In the genomic region with DNA sequence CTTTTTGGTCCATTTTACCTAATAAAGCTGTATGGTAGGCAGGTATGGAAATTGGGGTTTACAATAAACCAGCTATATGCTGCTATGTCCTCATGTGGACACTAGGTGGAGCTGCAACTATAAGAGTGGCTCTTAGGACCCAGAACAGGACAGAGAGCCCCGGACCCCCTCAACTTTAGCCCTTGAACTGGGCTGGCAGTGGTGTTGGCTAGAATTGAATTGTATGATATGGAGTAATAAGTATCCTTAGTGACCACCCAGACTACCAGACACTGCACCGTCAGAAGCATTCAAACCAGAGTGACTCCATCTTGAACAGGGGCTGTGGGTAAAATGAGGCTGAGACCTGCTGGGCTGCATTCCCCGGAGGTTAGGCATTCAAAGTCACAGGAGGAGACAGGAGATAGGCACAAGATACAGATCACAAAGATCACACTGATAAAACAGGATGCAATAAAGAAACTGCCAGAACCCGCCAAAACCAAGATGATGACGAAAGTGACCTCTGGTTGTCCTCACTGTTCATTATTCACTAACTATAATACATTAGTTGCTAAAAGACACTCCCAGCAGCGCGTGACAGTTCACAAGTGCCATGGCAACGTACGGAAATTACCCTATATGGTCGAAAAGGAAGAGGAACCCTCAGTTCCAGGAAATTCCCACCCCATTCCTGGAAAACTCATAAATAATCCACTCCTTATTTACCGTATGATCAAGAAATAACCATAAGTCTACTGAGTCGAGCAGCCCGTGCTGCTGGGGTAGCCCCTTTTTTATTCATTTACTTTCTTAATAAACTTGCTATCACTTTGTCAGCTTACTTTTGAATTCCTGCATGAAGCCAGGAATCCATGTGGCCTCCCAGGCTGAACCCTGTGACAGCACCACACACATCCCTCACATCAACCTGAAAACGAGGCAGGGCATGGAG, we compare ENCODE assay signal across 1 cellular context.
A peak's percentile ranks its signal among the peaks of the same experiment; 100 is the strongest.
TF ChIP-seq lines count a peak whose summit lies in the region.

No MANE protein-coding gene starts in this region.

TF ChIP-seq in K562, 482 proteins besides CTCF, POLR2A, EP300 and RAD21 (continued from another document and continues in another):
- TF ChIP-seq GABPA (tag; conservative IDR thresholded peaks at IDR 0.05; ENCODE audit: low read depth): peak; percentile 77
- no peak for TF ChIP-seq JUN (IDR thresholded peaks at IDR 0.05; ENCODE audit: borderline replicate concordance, low read depth, low read length)
- no peak for TF ChIP-seq JUN (CRISPR knock-in tag; IDR thresholded peaks at IDR 0.05; ENCODE audit: borderline replicate concordance)
- TF ChIP-seq CREM (IDR thresholded peaks at IDR 0.05; ENCODE audit: low read depth): peak; percentile 81
- TF ChIP-seq GABPB1 (CRISPR knock-in tag; IDR thresholded peaks at IDR 0.05): peak; percentile 42; the same call in 1 of the 2 replicates
- TF ChIP-seq, protein P1, sequence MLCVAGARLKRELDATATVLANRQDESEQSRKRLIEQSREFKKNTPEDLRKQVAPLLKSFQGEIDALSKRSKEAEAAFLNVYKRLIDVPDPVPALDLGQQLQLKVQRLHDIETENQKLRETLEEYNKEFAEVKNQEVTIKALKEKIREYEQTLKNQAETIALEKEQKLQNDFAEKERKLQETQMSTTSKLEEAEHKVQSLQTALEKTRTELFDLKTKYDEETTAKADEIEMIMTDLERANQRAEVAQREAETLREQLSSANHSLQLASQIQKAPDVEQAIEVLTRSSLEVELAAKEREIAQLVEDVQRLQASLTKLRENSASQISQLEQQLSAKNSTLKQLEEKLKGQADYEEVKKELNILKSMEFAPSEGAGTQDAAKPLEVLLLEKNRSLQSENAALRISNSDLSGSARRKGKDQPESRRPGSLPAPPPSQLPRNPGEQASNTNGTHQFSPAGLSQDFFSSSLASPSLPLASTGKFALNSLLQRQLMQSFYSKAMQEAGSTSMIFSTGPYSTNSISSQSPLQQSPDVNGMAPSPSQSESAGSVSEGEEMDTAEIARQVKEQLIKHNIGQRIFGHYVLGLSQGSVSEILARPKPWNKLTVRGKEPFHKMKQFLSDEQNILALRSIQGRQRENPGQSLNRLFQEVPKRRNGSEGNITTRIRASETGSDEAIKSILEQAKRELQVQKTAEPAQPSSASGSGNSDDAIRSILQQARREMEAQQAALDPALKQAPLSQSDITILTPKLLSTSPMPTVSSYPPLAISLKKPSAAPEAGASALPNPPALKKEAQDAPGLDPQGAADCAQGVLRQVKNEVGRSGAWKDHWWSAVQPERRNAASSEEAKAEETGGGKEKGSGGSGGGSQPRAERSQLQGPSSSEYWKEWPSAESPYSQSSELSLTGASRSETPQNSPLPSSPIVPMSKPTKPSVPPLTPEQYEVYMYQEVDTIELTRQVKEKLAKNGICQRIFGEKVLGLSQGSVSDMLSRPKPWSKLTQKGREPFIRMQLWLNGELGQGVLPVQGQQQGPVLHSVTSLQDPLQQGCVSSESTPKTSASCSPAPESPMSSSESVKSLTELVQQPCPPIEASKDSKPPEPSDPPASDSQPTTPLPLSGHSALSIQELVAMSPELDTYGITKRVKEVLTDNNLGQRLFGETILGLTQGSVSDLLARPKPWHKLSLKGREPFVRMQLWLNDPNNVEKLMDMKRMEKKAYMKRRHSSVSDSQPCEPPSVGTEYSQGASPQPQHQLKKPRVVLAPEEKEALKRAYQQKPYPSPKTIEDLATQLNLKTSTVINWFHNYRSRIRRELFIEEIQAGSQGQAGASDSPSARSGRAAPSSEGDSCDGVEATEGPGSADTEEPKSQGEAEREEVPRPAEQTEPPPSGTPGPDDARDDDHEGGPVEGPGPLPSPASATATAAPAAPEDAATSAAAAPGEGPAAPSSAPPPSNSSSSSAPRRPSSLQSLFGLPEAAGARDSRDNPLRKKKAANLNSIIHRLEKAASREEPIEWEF (CRISPR knock-in tag; IDR thresholded peaks at IDR 0.05): peak; percentile 100
- TF ChIP-seq, protein P2, sequence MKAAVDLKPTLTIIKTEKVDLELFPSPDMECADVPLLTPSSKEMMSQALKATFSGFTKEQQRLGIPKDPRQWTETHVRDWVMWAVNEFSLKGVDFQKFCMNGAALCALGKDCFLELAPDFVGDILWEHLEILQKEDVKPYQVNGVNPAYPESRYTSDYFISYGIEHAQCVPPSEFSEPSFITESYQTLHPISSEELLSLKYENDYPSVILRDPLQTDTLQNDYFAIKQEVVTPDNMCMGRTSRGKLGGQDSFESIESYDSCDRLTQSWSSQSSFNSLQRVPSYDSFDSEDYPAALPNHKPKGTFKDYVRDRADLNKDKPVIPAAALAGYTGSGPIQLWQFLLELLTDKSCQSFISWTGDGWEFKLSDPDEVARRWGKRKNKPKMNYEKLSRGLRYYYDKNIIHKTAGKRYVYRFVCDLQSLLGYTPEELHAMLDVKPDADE (conservative IDR thresholded peaks at IDR 0.05; ENCODE audit: control insufficient read depth, low read depth, low read length): no peak
- peak; percentile 60; the same call in 1 of the 2 replicates for TF ChIP-seq ZNF263 (CRISPR knock-in tag; IDR thresholded peaks at IDR 0.05; ENCODE audit: borderline replicate concordance)
- peak; percentile 92 for TF ChIP-seq ZNF764 (CRISPR knock-in tag; IDR thresholded peaks at IDR 0.05; ENCODE audit: low read depth)
- no peak for TF ChIP-seq MCM2 (IDR thresholded peaks at IDR 0.05; ENCODE audit: low read depth)
- TF ChIP-seq PHB2 (IDR thresholded peaks at IDR 0.05; ENCODE audit: low read depth): no peak
- peak; percentile 51; the same call in 1 of the 2 replicates for TF ChIP-seq NR2C2 (CRISPR knock-in tag; IDR thresholded peaks at IDR 0.05)
- peak; percentile 98 for TF ChIP-seq NR2C2 (tag; IDR thresholded peaks at IDR 0.05)
- TF ChIP-seq CBX5 (IDR thresholded peaks at IDR 0.05; ENCODE audit: borderline replicate concordance, low read depth): no peak
- peak; percentile 79; the same call in 1 of the 2 replicates for TF ChIP-seq SMARCA5 (IDR thresholded peaks at IDR 0.05)
- peak; percentile 41; the same call in 1 of the 2 replicates for TF ChIP-seq TCF3 (CRISPR knock-in tag; IDR thresholded peaks at IDR 0.05)
- TF ChIP-seq LCOR (CRISPR knock-in tag; IDR thresholded peaks at IDR 0.05): peak; percentile 67; the same call in 1 of the 2 replicates
- TF ChIP-seq, protein P3, sequence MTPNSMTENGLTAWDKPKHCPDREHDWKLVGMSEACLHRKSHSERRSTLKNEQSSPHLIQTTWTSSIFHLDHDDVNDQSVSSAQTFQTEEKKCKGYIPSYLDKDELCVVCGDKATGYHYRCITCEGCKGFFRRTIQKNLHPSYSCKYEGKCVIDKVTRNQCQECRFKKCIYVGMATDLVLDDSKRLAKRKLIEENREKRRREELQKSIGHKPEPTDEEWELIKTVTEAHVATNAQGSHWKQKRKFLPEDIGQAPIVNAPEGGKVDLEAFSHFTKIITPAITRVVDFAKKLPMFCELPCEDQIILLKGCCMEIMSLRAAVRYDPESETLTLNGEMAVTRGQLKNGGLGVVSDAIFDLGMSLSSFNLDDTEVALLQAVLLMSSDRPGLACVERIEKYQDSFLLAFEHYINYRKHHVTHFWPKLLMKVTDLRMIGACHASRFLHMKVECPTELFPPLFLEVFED (CRISPR knock-in tag; conservative IDR thresholded peaks at IDR 0.05): peak; percentile 100
- peak; percentile 98 for TF ChIP-seq RFX7 (CRISPR knock-in tag; IDR thresholded peaks at IDR 0.05)
- peak; percentile 26 for TF ChIP-seq SMAD1 (IDR thresholded peaks at IDR 0.05; ENCODE audit: low read depth, low read length, partially characterized antibody)
- TF ChIP-seq KLF1 (tag; IDR thresholded peaks at IDR 0.05): peak; percentile 99
- TF ChIP-seq RBM17 (IDR thresholded peaks at IDR 0.05; ENCODE audit: borderline replicate concordance, low read depth, low read length): no peak
- TF ChIP-seq ZNF583 (CRISPR knock-in tag; IDR thresholded peaks at IDR 0.05): peak; percentile 100
- no peak for TF ChIP-seq RBM22 (IDR thresholded peaks at IDR 0.05; ENCODE audit: low read depth, low read length, poor library complexity, severe bottlenecking)
- peak; percentile 97 for TF ChIP-seq ZNF75A (CRISPR knock-in tag; IDR thresholded peaks at IDR 0.05)
- TF ChIP-seq PTRF (tag; IDR thresholded peaks at IDR 0.05): peak; percentile 100
- peak; percentile 65 to 86 for TF ChIP-seq FOXK2 (conservative IDR thresholded peaks at IDR 0.05 in 1 of 2, IDR thresholded peaks at IDR 0.05 in 1 of 2; ENCODE audit: low read depth in 2 of 2)
- TF ChIP-seq EP400 (IDR thresholded peaks at IDR 0.05): peak; percentile 76
- 0 out of 3 replicates have a peak, but pooled peaks of 1 of the 2 experiments have one; percentile 25 for TF ChIP-seq CBX3 (IDR thresholded peaks at IDR 0.05; ENCODE audit: borderline replicate concordance in 1 of 2, low read length in 2 of 2)
- TF ChIP-seq, protein P4, sequence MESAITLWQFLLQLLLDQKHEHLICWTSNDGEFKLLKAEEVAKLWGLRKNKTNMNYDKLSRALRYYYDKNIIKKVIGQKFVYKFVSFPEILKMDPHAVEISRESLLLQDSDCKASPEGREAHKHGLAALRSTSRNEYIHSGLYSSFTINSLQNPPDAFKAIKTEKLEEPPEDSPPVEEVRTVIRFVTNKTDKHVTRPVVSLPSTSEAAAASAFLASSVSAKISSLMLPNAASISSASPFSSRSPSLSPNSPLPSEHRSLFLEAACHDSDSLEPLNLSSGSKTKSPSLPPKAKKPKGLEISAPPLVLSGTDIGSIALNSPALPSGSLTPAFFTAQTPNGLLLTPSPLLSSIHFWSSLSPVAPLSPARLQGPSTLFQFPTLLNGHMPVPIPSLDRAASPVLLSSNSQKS (CRISPR knock-in tag; IDR thresholded peaks at IDR 0.05): peak; percentile 99
- TF ChIP-seq, protein P5, sequence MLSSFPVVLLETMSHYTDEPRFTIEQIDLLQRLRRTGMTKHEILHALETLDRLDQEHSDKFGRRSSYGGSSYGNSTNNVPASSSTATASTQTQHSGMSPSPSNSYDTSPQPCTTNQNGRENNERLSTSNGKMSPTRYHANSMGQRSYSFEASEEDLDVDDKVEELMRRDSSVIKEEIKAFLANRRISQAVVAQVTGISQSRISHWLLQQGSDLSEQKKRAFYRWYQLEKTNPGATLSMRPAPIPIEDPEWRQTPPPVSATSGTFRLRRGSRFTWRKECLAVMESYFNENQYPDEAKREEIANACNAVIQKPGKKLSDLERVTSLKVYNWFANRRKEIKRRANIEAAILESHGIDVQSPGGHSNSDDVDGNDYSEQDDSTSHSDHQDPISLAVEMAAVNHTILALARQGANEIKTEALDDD (IDR thresholded peaks at IDR 0.05): peak; percentile 71
- TF ChIP-seq, protein P6, sequence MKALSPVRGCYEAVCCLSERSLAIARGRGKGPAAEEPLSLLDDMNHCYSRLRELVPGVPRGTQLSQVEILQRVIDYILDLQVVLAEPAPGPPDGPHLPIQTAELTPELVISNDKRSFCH (CRISPR knock-in tag; IDR thresholded peaks at IDR 0.05): peak; percentile 99
- TF ChIP-seq, protein P6 (tag; IDR thresholded peaks at IDR 0.05): peak; percentile 100
- TF ChIP-seq, protein P7, sequence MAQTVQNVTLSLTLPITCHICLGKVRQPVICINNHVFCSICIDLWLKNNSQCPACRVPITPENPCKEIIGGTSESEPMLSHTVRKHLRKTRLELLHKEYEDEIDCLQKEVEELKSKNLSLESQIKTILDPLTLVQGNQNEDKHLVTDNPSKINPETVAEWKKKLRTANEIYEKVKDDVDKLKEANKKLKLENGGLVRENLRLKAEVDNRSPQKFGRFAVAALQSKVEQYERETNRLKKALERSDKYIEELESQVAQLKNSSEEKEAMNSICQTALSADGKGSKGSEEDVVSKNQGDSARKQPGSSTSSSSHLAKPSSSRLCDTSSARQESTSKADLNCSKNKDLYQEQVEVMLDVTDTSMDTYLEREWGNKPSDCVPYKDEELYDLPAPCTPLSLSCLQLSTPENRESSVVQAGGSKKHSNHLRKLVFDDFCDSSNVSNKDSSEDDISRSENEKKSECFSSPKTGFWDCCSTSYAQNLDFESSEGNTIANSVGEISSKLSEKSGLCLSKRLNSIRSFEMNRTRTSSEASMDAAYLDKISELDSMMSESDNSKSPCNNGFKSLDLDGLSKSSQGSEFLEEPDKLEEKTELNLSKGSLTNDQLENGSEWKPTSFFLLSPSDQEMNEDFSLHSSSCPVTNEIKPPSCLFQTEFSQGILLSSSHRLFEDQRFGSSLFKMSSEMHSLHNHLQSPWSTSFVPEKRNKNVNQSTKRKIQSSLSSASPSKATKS (CRISPR knock-in tag; IDR thresholded peaks at IDR 0.05): peak; percentile 99
- peak; percentile 99 for TF ChIP-seq ZNF239 (CRISPR knock-in tag; IDR thresholded peaks at IDR 0.05)
- TF ChIP-seq, protein P8, sequence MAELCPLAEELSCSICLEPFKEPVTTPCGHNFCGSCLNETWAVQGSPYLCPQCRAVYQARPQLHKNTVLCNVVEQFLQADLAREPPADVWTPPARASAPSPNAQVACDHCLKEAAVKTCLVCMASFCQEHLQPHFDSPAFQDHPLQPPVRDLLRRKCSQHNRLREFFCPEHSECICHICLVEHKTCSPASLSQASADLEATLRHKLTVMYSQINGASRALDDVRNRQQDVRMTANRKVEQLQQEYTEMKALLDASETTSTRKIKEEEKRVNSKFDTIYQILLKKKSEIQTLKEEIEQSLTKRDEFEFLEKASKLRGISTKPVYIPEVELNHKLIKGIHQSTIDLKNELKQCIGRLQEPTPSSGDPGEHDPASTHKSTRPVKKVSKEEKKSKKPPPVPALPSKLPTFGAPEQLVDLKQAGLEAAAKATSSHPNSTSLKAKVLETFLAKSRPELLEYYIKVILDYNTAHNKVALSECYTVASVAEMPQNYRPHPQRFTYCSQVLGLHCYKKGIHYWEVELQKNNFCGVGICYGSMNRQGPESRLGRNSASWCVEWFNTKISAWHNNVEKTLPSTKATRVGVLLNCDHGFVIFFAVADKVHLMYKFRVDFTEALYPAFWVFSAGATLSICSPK (IDR thresholded peaks at IDR 0.05; ENCODE audit: borderline replicate concordance): 0 out of 2 replicates have a peak, but pooled peaks have one; percentile 20
- no peak for TF ChIP-seq FOXA1 (IDR thresholded peaks at IDR 0.05; ENCODE audit: borderline replicate concordance)
- no peak for TF ChIP-seq NCOR1 (IDR thresholded peaks at IDR 0.05)
- peak; percentile 99 for TF ChIP-seq TAF7 (tag; IDR thresholded peaks at IDR 0.05)
- TF ChIP-seq, protein P9, sequence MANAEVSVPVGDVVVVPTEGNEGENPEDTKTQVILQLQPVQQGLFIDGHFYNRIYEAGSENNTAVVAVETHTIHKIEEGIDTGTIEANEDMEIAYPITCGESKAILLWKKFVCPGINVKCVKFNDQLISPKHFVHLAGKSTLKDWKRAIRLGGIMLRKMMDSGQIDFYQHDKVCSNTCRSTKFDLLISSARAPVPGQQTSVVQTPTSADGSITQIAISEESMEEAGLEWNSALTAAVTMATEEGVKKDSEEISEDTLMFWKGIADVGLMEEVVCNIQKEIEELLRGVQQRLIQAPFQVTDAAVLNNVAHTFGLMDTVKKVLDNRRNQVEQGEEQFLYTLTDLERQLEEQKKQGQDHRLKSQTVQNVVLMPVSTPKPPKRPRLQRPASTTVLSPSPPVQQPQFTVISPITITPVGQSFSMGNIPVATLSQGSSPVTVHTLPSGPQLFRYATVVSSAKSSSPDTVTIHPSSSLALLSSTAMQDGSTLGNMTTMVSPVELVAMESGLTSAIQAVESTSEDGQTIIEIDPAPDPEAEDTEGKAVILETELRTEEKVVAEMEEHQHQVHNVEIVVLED (CRISPR knock-in tag; IDR thresholded peaks at IDR 0.05): peak; percentile 93
- TF ChIP-seq NFE2L1 (tag; IDR thresholded peaks at IDR 0.05; ENCODE audit: borderline replicate concordance, low read depth): peak; percentile 97
- TF ChIP-seq ZNF644 (tag; IDR thresholded peaks at IDR 0.05; ENCODE audit: low read depth): peak; percentile 100
